ENCODE assay signal across 9 cellular contexts in the genomic region with DNA sequence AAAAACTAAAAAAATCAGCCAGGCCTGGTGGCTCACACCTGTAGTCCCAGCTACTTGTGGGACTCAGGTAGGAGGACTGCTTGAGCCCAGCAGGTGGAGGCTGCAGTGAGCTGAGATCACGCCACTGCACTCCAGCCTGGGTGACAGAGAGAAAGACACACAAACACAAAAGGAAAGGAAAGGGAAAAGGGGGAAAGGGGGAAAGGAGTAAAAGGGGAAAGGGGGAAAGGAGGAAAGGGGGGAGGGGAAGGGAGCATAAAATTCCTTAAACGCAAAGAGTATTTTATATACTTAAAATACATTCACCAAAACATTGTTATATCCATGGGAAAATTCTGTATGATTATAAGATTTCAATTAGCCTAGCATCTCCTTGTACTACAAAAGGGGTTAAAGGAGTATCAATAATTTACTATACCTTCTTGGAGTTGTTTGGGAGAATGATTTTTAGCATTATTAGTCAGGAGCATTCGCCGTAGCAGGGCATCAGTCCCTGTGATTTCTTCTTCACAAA.
"Had no signal": no experiment of that assay in that cellular context is flagged by ENCODE, and none has a peak within 500 bp of the region (broad histone marks: within the 10 kb centered on the region; RNA-seq: fewer than 3 reads in every experiment).

No MANE protein-coding gene starts in this region.

- H3K27ac ChIP-seq: GM23248, HL-60, KMS-11 had no signal

- ATAC-seq: HCT116 had no signal

- H3K9me3 ChIP-seq: HAP-1 had no signal

- H3K4me3 ChIP-seq: GM23248, HAP-1 had no signal

- H3K4me2 ChIP-seq: KMS-11 had no signal

- H2AFZ ChIP-seq: GM23248 had no signal

- H3K4me1 ChIP-seq: HAP-1 had no signal

- DNase-seq: GM23248, GOT3, H7, IMR-90, KBM-7 had no signal

- H3K9ac ChIP-seq: GM23248, KMS-11 had no signal
